8 cellular contexts compared by ENCODE assay signal in the genomic region with DNA sequence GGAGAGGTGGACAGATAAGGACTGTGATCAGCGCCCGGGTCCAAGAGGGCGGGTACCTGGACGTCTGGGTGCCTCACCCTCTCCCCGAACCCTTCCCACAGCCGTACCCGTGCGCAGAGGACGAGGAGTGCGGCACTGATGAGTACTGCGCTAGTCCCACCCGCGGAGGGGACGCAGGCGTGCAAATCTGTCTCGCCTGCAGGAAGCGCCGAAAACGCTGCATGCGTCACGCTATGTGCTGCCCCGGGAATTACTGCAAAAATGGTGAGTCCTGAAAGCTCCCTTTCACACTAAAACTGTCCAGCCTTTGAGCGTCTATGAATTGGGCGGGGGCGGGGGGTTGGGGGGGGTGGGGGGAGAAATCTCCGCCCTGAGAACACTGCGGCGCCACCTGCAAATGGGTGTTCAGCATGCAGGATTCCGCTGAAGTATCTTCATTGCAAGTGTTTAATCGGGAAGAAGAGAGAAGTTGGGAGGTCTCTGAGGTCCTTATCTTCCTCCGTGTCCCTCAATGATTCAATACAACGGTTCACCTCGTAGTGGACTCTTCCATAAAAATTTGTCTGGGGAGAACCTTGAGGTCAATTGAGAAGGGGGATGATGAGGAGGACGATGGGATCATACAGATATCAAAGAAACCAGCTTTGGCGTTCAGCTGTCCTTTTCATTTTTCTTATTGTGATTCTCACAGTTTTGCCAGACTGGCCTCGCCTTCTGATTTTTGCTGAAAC. TPM values are rescaled to one million over a fixed set of nuclear protein-coding genes. Genes with fewer than 3 reads are reported as not detected.
DNase-seq lines count a peak whose midpoint lies in the region; ATAC-seq and TF ChIP-seq lines count a peak whose summit lies in the region.

No MANE protein-coding gene starts in this region.

- peaks cover 15% of the 10 kb centered on the region for H3K4me1 Mint-ChIP-seq in CD8-positive, alpha-beta T cell (ENCODE audit: low read depth)
- peaks cover 5 to 16% (median 7%) of the 10 kb centered on the region in 4 donors for H3K4me1 Mint-ChIP-seq in CD4-positive, alpha-beta memory T cell

- peaks cover 10 to 16% of the 10 kb centered on the region in 2 donors for H3K4me1 ChIP-seq in duodenal mucosa (ENCODE audit: control insufficient read depth in 1 of 2, insufficient read depth in 2 of 2, low read length in 2 of 2)
- H3K4me1 ChIP-seq in mucosa of descending colon (ENCODE audit: low read depth), result peaks cover 7% of the 10 kb centered on the region
- H3K4me1 ChIP-seq in CD8-positive, alpha-beta T cell (ENCODE audit: insufficient read depth, low read length), result peaks cover 6% of the 10 kb centered on the region
- no peaks in the 10 kb centered on the region for H3K4me1 ChIP-seq in CD4-positive, alpha-beta memory T cell (ENCODE audit: insufficient read depth, low read length)

- POLR2A ChIA-PET in CD8-positive, alpha-beta T cell (lab: Charles Lee), result no interaction called here
- POLR2A ChIA-PET in CD4-positive, alpha-beta memory T cell (lab: Charles Lee; ENCODE audit: partially characterized antibody), result no interaction called here

- peaks cover 44% of the 10 kb centered on the region for H3K27me3 Mint-ChIP-seq in CD8-positive, alpha-beta T cell (ENCODE audit: low read depth)
- peaks cover 24 to 29% of the 10 kb centered on the region in 2 donors for H3K27me3 Mint-ChIP-seq in CD4-positive, alpha-beta memory T cell

- CTCF ChIA-PET in CD8-positive, alpha-beta T cell (lab: Charles Lee), result no interaction called here
- CTCF ChIA-PET in CD4-positive, alpha-beta memory T cell (lab: Charles Lee; ENCODE audit: partially characterized antibody), result no interaction called here

- ATAC-seq in HG03354 (IDR thresholded peaks at IDR 0.05; ENCODE audit: poor library complexity, severe bottlenecking, unreplicated experiment) (peak; percentile 18), mucosa of descending colon (peak; percentile 10), GM18858 (IDR thresholded peaks at IDR 0.05; ENCODE audit: unreplicated experiment) (no peak)
- ATAC-seq in CD8-positive, alpha-beta T cell, result no peak

- no peak for TF ChIP-seq CTCF in mucosa of descending colon (IDR thresholded peaks at IDR 0.05)
- TF ChIP-seq CTCF in CD8-positive, alpha-beta T cell (IDR thresholded peaks at IDR 0.05), result no peak

- H3K4me3 ChIP-seq in duodenal mucosa (ENCODE audit: low read depth in 1 of 2, low read length in 2 of 2) (peak overlapping the region; percentile 70 to 73), mucosa of descending colon (no peak overlapping the region)
- H3K4me3 ChIP-seq in CD8-positive, alpha-beta T cell (ENCODE audit: low read depth, low read length), result no peak overlapping the region
- H3K4me3 ChIP-seq in CD4-positive, alpha-beta memory T cell (ENCODE audit: low read length in 2 of 2), result no peak overlapping the region

- H3K9me3 Mint-ChIP-seq in CD8-positive, alpha-beta T cell, result no peaks in the 10 kb centered on the region
- H3K9me3 Mint-ChIP-seq in CD4-positive, alpha-beta memory T cell, result peaks cover 0 to 12% (median 4%) of the 10 kb centered on the region in 8 donors

- DNase-seq in A172 (ENCODE audit: low spot score), result peak; percentile 75
- DNase-seq in mucosa of descending colon, result peak in 2 of 3 donors; percentile 31 to 43
- DNase-seq in CD8-positive, alpha-beta T cell, result no peak
- DNase-seq in CD4-positive, alpha-beta memory T cell, result no peak
- DNase-seq in DMS 273 (lab: John Stamatoyannopoulos, UW; ENCODE audit: unreplicated experiment), result no peak

- no peak overlapping the region for H3K4me3 Mint-ChIP-seq in CD8-positive, alpha-beta T cell
- H3K4me3 Mint-ChIP-seq in CD4-positive, alpha-beta memory T cell, result peak overlapping the region in 4 of 8 donors; percentile 19 to 77 (median 28)

- H3K36me3 ChIP-seq in duodenal mucosa (ENCODE audit: control insufficient read depth in 1 of 2, insufficient read depth in 2 of 2, low read length in 2 of 2) (no peaks in the 10 kb centered on the region), mucosa of descending colon (ENCODE audit: low read depth) (no peaks in the 10 kb centered on the region)
- H3K36me3 ChIP-seq in CD8-positive, alpha-beta T cell (ENCODE audit: insufficient read depth, low read length), result no peaks in the 10 kb centered on the region
- no peaks in the 10 kb centered on the region for H3K36me3 ChIP-seq in CD4-positive, alpha-beta memory T cell (ENCODE audit: insufficient read depth, low read length)

- H3K9me3 ChIP-seq in duodenal mucosa (ENCODE audit: control insufficient read depth in 1 of 2, low read length in 2 of 2) (no peaks in the 10 kb centered on the region), mucosa of descending colon (no peaks in the 10 kb centered on the region)
- H3K9me3 ChIP-seq in CD8-positive, alpha-beta T cell (ENCODE audit: low read length), result no peaks in the 10 kb centered on the region
- no peaks in the 10 kb centered on the region for H3K9me3 ChIP-seq in CD4-positive, alpha-beta memory T cell (ENCODE audit: control insufficient read depth in 1 of 2, low read length in 2 of 2)

- no peak overlapping the region for H3K27ac Mint-ChIP-seq in CD8-positive, alpha-beta T cell
- no peak overlapping the region for H3K27ac Mint-ChIP-seq in CD4-positive, alpha-beta memory T cell

- no peak overlapping the region for H3K27ac ChIP-seq in duodenal mucosa (ENCODE audit: low read depth, low read length)
- H3K27ac ChIP-seq in CD8-positive, alpha-beta T cell (ENCODE audit: low read depth, low read length), result no peak overlapping the region
- no peak overlapping the region for H3K27ac ChIP-seq in CD4-positive, alpha-beta memory T cell (ENCODE audit: low read depth, low read length)

- peaks cover 12 to 32% of the 10 kb centered on the region in 2 donors for H3K27me3 ChIP-seq in duodenal mucosa (ENCODE audit: control insufficient read depth in 1 of 2, insufficient read depth in 2 of 2, low read length in 2 of 2)
- H3K27me3 ChIP-seq in CD8-positive, alpha-beta T cell (ENCODE audit: insufficient read depth, low read length), result peaks cover 9% of the 10 kb centered on the region
- no peaks in the 10 kb centered on the region for H3K27me3 ChIP-seq in CD4-positive, alpha-beta memory T cell (ENCODE audit: insufficient read depth, low read length)

- H3K36me3 Mint-ChIP-seq in CD8-positive, alpha-beta T cell, result no peaks in the 10 kb centered on the region
- H3K36me3 Mint-ChIP-seq in CD4-positive, alpha-beta memory T cell, result no peaks in the 10 kb centered on the region

- intact Hi-C loops in mucosa of descending colon (cut with DNase I, micrococcal nuclease), result loop anchor here in 1 of 2 donors (10.0 kb wide), 1 partner anchor 170 kb away; no protein-coding TSS in a partner anchor
- intact Hi-C loops in CD8-positive, alpha-beta T cell (cut with DNase I, micrococcal nuclease), result no loop called here
- intact Hi-C loops in CD4-positive, alpha-beta memory T cell (cut with micrococcal nuclease), result no loop called here

- H3K9ac ChIP-seq in duodenal mucosa (ENCODE audit: low read depth in 1 of 2, low read length in 2 of 2), result no peak overlapping the region

RNA-seq across cellular contexts. Expression of gene DKK1, which starts 0.9 kb away (rescaled TPM):
- 997 and 1,320 TPM in 2 replicates for total RNA-seq in A172 (2014; rRNA removed; shearing (Covaris generic))
- 1 to 10 TPM in 1 of 3 donors, not detected in 2; 1.5 TPM for total RNA-seq in mucosa of descending colon
- total RNA-seq in CD8-positive, alpha-beta T cell, result not detected
- not detected for total RNA-seq in CD4-positive, alpha-beta memory T cell
- polyA plus RNA-seq in CD4-positive, alpha-beta memory T cell, result not detected

Comparison
In these comparisons a context has a peak if more than half of its experiments do, and no peak if none do; other contexts are left out.
1. DNase-seq: peak in A172 (single experiment) and mucosa of descending colon (2 of 3); none in CD8-positive, alpha-beta T cell (0 of 7), CD4-positive, alpha-beta memory T cell (0 of 5) and DMS 273 (single experiment).
2. ATAC-seq: peak in HG03354 (single experiment) and mucosa of descending colon (single experiment); none in CD8-positive, alpha-beta T cell (single experiment) and GM18858 (single experiment).
3. H3K4me3 ChIP-seq: peak in duodenal mucosa (2 of 2); none in mucosa of descending colon (single experiment), CD8-positive, alpha-beta T cell (single experiment) and CD4-positive, alpha-beta memory T cell (0 of 2).
4. RNA of gene DKK1, which starts 0.9 kb away (total RNA-seq): 997 to 1,320 TPM in A172; 1.5 TPM in mucosa of descending colon, not detected in CD8-positive, alpha-beta T cell and not detected in CD4-positive, alpha-beta memory T cell; every median in the first group is over 100 times any median in the second.